16 cellular contexts compared by ENCODE assay signal in genomic region chr3:88267847-88268246, GRCh38.
DNase-seq lines count a peak whose midpoint lies in the region; ATAC-seq and TF ChIP-seq lines count a peak whose summit lies in the region.
"Had no signal": no experiment of that assay in that cellular context is flagged by ENCODE, and none has a peak within 500 bp of the region (broad histone marks: within the 10 kb centered on the region; RNA-seq: fewer than 3 reads in every experiment).

No MANE protein-coding gene starts in this region.

- DNase-seq in DMS53 (lab: John Stamatoyannopoulos, UW) = peak; percentile 0
- no peak for DNase-seq in DMS53 treated with DMSO at 0.1 percent for 48 hours (lab: John Stamatoyannopoulos, UW; ENCODE audit: unreplicated experiment)
- peak; percentile 27 for DNase-seq in NCI-H524 treated with DMSO at 0.1 percent for 48 hours (lab: John Stamatoyannopoulos, UW)
- peak in 3 of 4 donors; percentile 13 to 56 (median 15) for DNase-seq in body of pancreas
- DNase-seq in activated CD8-positive, alpha-beta T cell treated with anti-CD3 and anti-CD28 coated beads, Interleukin-2, amount 10 ng/mL, durations not matched to agents 7 days and 5 days = no peak
- DNase-seq: 8988T; AML-193; Caco-2; CD8-positive, alpha-beta memory T cell; DMS79 treated with DMSO at 0.1 percent for 48 hours; EL had no signal

- no peaks in the 10 kb centered on the region for H3K4me1 Mint-ChIP-seq in activated CD8-positive, alpha-beta T cell treated with anti-CD3 and anti-CD28 coated beads, Interleukin-2, amount 10 ng/mL, durations not matched to agents 7 days and 5 days (ENCODE audit: low read depth)
- H3K4me1 Mint-ChIP-seq: CD8-positive, alpha-beta memory T cell had no signal

- intact Hi-C loops in body of pancreas (cut with DNase I) = no loop called here

- no peaks in the 10 kb centered on the region for H3K9me3 ChIP-seq in body of pancreas
- no peaks in the 10 kb centered on the region for H3K9me3 ChIP-seq in stomach smooth muscle (ENCODE audit: control insufficient read depth in 2 of 2, low read length in 2 of 2)
- H3K9me3 ChIP-seq: BLaER1, Caco-2 had no signal

- H3K27ac Mint-ChIP-seq in activated CD8-positive, alpha-beta T cell treated with anti-CD3 and anti-CD28 coated beads, Interleukin-2, amount 10 ng/mL, durations not matched to agents 7 days and 5 days = no peak overlapping the region
- H3K27ac Mint-ChIP-seq: CD8-positive, alpha-beta memory T cell had no signal

- no peak overlapping the region for H3K9ac ChIP-seq in stomach smooth muscle (ENCODE audit: low read length in 2 of 2)
- H3K9ac ChIP-seq: BLaER1 had no signal

- H3K4me1 ChIP-seq in body of pancreas (peaks cover 17% of the 10 kb centered on the region), stomach smooth muscle (ENCODE audit: control insufficient read depth, insufficient read depth, low read length) (peaks cover 10% of the 10 kb centered on the region)
- H3K4me1 ChIP-seq: BLaER1, Caco-2 had no signal

- ATAC-seq in body of pancreas = peak; percentile 38
- ATAC-seq in activated CD8-positive, alpha-beta T cell treated with anti-CD3 and anti-CD28 coated beads, Interleukin-2, amount 10 ng/mL, durations not matched to agents 7 days and 5 days = no peak
- ATAC-seq in GM18907 (IDR thresholded peaks at IDR 0.05; ENCODE audit: unreplicated experiment) = no peak
- ATAC-seq: HCT116, HepG2 had no signal

- no peak for TF ChIP-seq POLR2A in body of pancreas (IDR thresholded peaks at IDR 0.05)

- H3K36me3 Mint-ChIP-seq in activated CD8-positive, alpha-beta T cell treated with anti-CD3 and anti-CD28 coated beads, Interleukin-2, amount 10 ng/mL, durations not matched to agents 7 days and 5 days (ENCODE audit: low read depth) = no peaks in the 10 kb centered on the region
- H3K36me3 Mint-ChIP-seq: CD8-positive, alpha-beta memory T cell had no signal

- H3K27ac ChIP-seq in body of pancreas (no peak overlapping the region), stomach smooth muscle (ENCODE audit: low read length) (peak overlapping the region; percentile 1)
- H3K27ac ChIP-seq: BLaER1 had no signal

- H3K27me3 ChIP-seq in body of pancreas (no peaks in the 10 kb centered on the region), stomach smooth muscle (ENCODE audit: control insufficient read depth in 1 of 2, insufficient read depth in 2 of 2, low read length in 2 of 2) (no peaks in the 10 kb centered on the region)
- H3K27me3 ChIP-seq: BLaER1 had no signal

- CTCF ChIA-PET in activated CD8-positive, alpha-beta T cell treated with anti-CD3 and anti-CD28 coated beads, Interleukin-2, amount 10 ng/mL, durations not matched to agents 7 days and 5 days (lab: Charles Lee) = no interaction called here

- no peaks in the 10 kb centered on the region for H3K27me3 Mint-ChIP-seq in activated CD8-positive, alpha-beta T cell treated with anti-CD3 and anti-CD28 coated beads, Interleukin-2, amount 10 ng/mL, durations not matched to agents 7 days and 5 days (ENCODE audit: low read depth)
- H3K27me3 Mint-ChIP-seq: CD8-positive, alpha-beta memory T cell had no signal

- no peak for TF ChIP-seq CTCF in body of pancreas (IDR thresholded peaks at IDR 0.05)

- POLR2A ChIA-PET in activated CD8-positive, alpha-beta T cell treated with anti-CD3 and anti-CD28 coated beads, Interleukin-2, amount 10 ng/mL, durations not matched to agents 7 days and 5 days (lab: Charles Lee) = no interaction called here

- H3K36me3 ChIP-seq in body of pancreas (replicated peaks in 1 of 2; ENCODE audit: insufficient read depth in 1 of 2, low read depth in 2 of 2) = no peaks in the 10 kb centered on the region
- H3K36me3 ChIP-seq in stomach smooth muscle (ENCODE audit: control insufficient read depth in 2 of 2, insufficient read depth in 2 of 2, low read length in 2 of 2) = no peaks in the 10 kb centered on the region
- H3K36me3 ChIP-seq: BLaER1 had no signal

- H3K4me3 ChIP-seq in body of pancreas (no peak overlapping the region), stomach smooth muscle (ENCODE audit: low read length in 2 of 2) (no peak overlapping the region)
- H3K4me3 ChIP-seq: BLaER1 had no signal

- no peaks in the 10 kb centered on the region for H3K9me3 Mint-ChIP-seq in activated CD8-positive, alpha-beta T cell treated with anti-CD3 and anti-CD28 coated beads, Interleukin-2, amount 10 ng/mL, durations not matched to agents 7 days and 5 days (ENCODE audit: insufficient read depth)
- H3K9me3 Mint-ChIP-seq: CD8-positive, alpha-beta memory T cell had no signal

- 7 to 12% methylated on average over 3 of the region's 3 CpGs for WGBS in body of pancreas, 2 donors

- H3K4me3 Mint-ChIP-seq in activated CD8-positive, alpha-beta T cell treated with anti-CD3 and anti-CD28 coated beads, Interleukin-2, amount 10 ng/mL, durations not matched to agents 7 days and 5 days = no peak overlapping the region
- H3K4me3 Mint-ChIP-seq: CD8-positive, alpha-beta memory T cell had no signal

Comparison
In these comparisons a context has a peak if more than half of its experiments do, and no peak if none do; other contexts are left out.
1. DNase-seq: peak in DMS53 (single experiment), NCI-H524 treated with DMSO at 0.1 percent for 48 hours (single experiment) and body of pancreas (3 of 4); none in DMS53 treated with DMSO at 0.1 percent for 48 hours (single experiment) and activated CD8-positive, alpha-beta T cell treated with anti-CD3 and anti-CD28 coated beads, Interleukin-2, amount 10 ng/mL, durations not matched to agents 7 days and 5 days (single experiment).